In genomic region chr5:174083041-174083827, GRCh38 we compare ENCODE assay signal across 29 cellular contexts. TPM values are rescaled to one million over a fixed set of nuclear protein-coding genes. Genes with fewer than 3 reads are reported as not detected.
DNase-seq lines count a peak whose midpoint lies in the region; TF ChIP-seq lines count a peak whose summit lies in the region.
"Had no signal": no experiment of that assay in that cellular context is flagged by ENCODE, and none has a peak within 500 bp of the region (broad histone marks: within the 10 kb centered on the region; RNA-seq: fewer than 3 reads in every experiment).

No MANE protein-coding gene starts in this region.

- H3K4me1 ChIP-seq in breast epithelium = no peaks in the 10 kb centered on the region
- H3K4me1 ChIP-seq: ascending aorta, Caco-2, right lobe of liver, upper lobe of right lung had no signal

- DNase-seq in MCF 10A (ENCODE audit: unreplicated experiment) (peak; percentile 54), breast epithelium (ENCODE audit: low spot score in 2 of 2) (no peak), NCI-H510A treated with DMSO at 0.1 percent for 48 hours (lab: John Stamatoyannopoulos, UW) (peak; percentile 18), cerebellum (ENCODE audit: low spot score) (peak; percentile 35), retina (peak; percentile 50), COLO829 (ENCODE audit: low spot score) (no peak), CD1c-positive myeloid dendritic cell (ENCODE audit: extremely low spot score) (no peak), DMS114 treated with DMSO at 0.1 percent for 48 hours (lab: John Stamatoyannopoulos, UW; ENCODE audit: unreplicated experiment) (no peak)
- DNase-seq: activated CD4-positive, alpha-beta T cell treated with anti-CD3 and anti-CD28 coated beads for 36 hours; activated T-cell treated with anti-CD3 and anti-CD28 coated beads for 4 hours; Caco-2; central memory CD4-positive, alpha-beta T cell; KBM-7; NCI-H1105 treated with DMSO at 0.1 percent for 48 hours; NCI-H2081 treated with DMSO at 0.1 percent for 48 hours; NCI-H526 treated with DMSO at 0.1 percent for 48 hours; right lobe of liver; stimulated activated CD4-positive, alpha-beta T cell treated with anti-CD3 and anti-CD28 coated beads, Interleukin-2, amount 100 ng/mL, for 48 hours; upper lobe of right lung had no signal

- BruUV-seq in MCF 10A (replicated peaks; lab: Mats Ljungman, UMichigan) = no TSS peak

- H3K27me3 ChIP-seq in breast epithelium = no peaks in the 10 kb centered on the region
- H3K27me3 ChIP-seq: ascending aorta, right lobe of liver, suprapubic skin, upper lobe of right lung had no signal

- no peaks in the 10 kb centered on the region for H3K9me3 ChIP-seq in breast epithelium
- H3K9me3 ChIP-seq: ascending aorta, Caco-2, MG63, right lobe of liver, suprapubic skin, upper lobe of right lung had no signal

- H3K4me1 Mint-ChIP-seq in MCF 10A (ENCODE audit: insufficient read depth, unreplicated experiment) = peaks cover 22% of the 10 kb centered on the region
- H3K4me1 Mint-ChIP-seq: activated CD4-positive, alpha-beta T cell treated with anti-CD3 and anti-CD28 coated beads for 36 hours had no signal

- TF ChIP-seq POLR2A in breast epithelium (IDR thresholded peaks at IDR 0.05) = no peak

- no peaks in the 10 kb centered on the region for H3K9me3 Mint-ChIP-seq in MCF 10A (ENCODE audit: unreplicated experiment)
- H3K9me3 Mint-ChIP-seq: natural killer cell treated with Interleukin-12 subunit alpha and Interleukin-12 subunit beta and Interleukin-15 and Interleukin-18, amount 100 ng/mL, for 72 hours; T-helper 2 cell treated with Interferon-gamma antibody and Interleukin-4, amounts not matched to agents 5 μg/mL and 100 μg/mL, for 36 hours had no signal

- CTCF ChIA-PET in MCF 10A (lab: Yijun Ruan, JAX) = interaction anchor here (0.9 to 1.4 kb wide), 3 partner anchors 10 to 229 kb away, joined by 3 to 5 read pairs (median 4); partner anchors contain the start of gene NSG2

- TF ChIP-seq CTCF in MCF 10A (IDR thresholded peaks at IDR 0.05; ENCODE audit: unreplicated experiment) (no peak), breast epithelium (IDR thresholded peaks at IDR 0.05) (no peak)

- intact Hi-C loops in MCF 10A (cut with micrococcal nuclease) (loop anchor here (2.0 kb wide), 1 partner anchor 76 kb away; no protein-coding TSS in a partner anchor), breast epithelium (cut with DNase I; ENCODE audit: low total_unique reads) (no loop called here)

- H3K4me3 Mint-ChIP-seq in MCF 10A (ENCODE audit: unreplicated experiment) = no peak overlapping the region
- H3K4me3 Mint-ChIP-seq: activated CD4-positive, alpha-beta T cell treated with anti-CD3 and anti-CD28 coated beads for 36 hours; activated naive CD8-positive, alpha-beta T cell; natural killer cell treated with Interleukin-12 subunit alpha and Interleukin-12 subunit beta and Interleukin-15 and Interleukin-18, amount 100 ng/mL, for 72 hours; T-helper 2 cell treated with Interferon-gamma antibody and Interleukin-4, amounts not matched to agents 5 μg/mL and 100 μg/mL, for 36 hours had no signal

- H3K27me3 Mint-ChIP-seq in MCF 10A (ENCODE audit: insufficient read depth, unreplicated experiment) = no peaks in the 10 kb centered on the region

- H3K27ac Mint-ChIP-seq in MCF 10A (ENCODE audit: low read depth, unreplicated experiment) = no peak overlapping the region
- H3K27ac Mint-ChIP-seq: activated CD4-positive, alpha-beta T cell treated with anti-CD3 and anti-CD28 coated beads for 36 hours; activated naive CD8-positive, alpha-beta T cell; natural killer cell treated with Interleukin-12 subunit alpha and Interleukin-12 subunit beta and Interleukin-15 and Interleukin-18, amount 100 ng/mL, for 72 hours; T-helper 2 cell treated with Interferon-gamma antibody and Interleukin-4, amounts not matched to agents 5 μg/mL and 100 μg/mL, for 36 hours had no signal

- H3K36me3 ChIP-seq in breast epithelium = no peaks in the 10 kb centered on the region
- H3K36me3 ChIP-seq: ascending aorta, MG63, right lobe of liver, suprapubic skin, upper lobe of right lung had no signal

- no peak overlapping the region for H3K27ac ChIP-seq in breast epithelium
- H3K27ac ChIP-seq: ascending aorta, right lobe of liver, suprapubic skin, upper lobe of right lung had no signal

- POLR2A ChIA-PET in MCF 10A (lab: Yijun Ruan, JAX) = interaction anchor here (1.3 kb wide), 1 partner anchor 37 kb away, joined by 3 read pairs; no protein-coding TSS in a partner anchor

- no peak overlapping the region for H3K4me3 ChIP-seq in breast epithelium
- H3K4me3 ChIP-seq: ascending aorta, GM12878, MG63, right lobe of liver, suprapubic skin, upper lobe of right lung had no signal

- H3K36me3 Mint-ChIP-seq in MCF 10A (ENCODE audit: insufficient read depth, unreplicated experiment) = no peaks in the 10 kb centered on the region
- H3K36me3 Mint-ChIP-seq: activated naive CD8-positive, alpha-beta T cell; natural killer cell treated with Interleukin-12 subunit alpha and Interleukin-12 subunit beta and Interleukin-15 and Interleukin-18, amount 100 ng/mL, for 72 hours had no signal

RNA-seq across cellular contexts. Expression of gene NSG2, which starts 37.7 kb away (rescaled TPM):
- not detected in 2 replicates for total RNA-seq in MCF 10A (2022)
- total RNA-seq in breast epithelium = not detected
- 349 TPM for total RNA-seq in cerebellum
- total RNA-seq: activated CD4-positive, alpha-beta T cell treated with anti-CD3 and anti-CD28 coated beads for 36 hours; ascending aorta; Caco-2; dermis microvascular lymphatic vessel endothelial cell; glomerular endothelial cell; GM12878; natural killer cell treated with Interleukin-12 subunit alpha and Interleukin-12 subunit beta and Interleukin-15 and Interleukin-18, amount 100 ng/mL, for 72 hours; osteocyte; suprapubic skin; upper lobe of right lung had no signal

Comparison
In these comparisons a context has a peak if more than half of its experiments do, and no peak if none do; other contexts are left out.
1. DNase-seq: peak in MCF 10A (single experiment), NCI-H510A treated with DMSO at 0.1 percent for 48 hours (single experiment), cerebellum (single experiment) and retina (single experiment); none in breast epithelium (0 of 2), COLO829 (single experiment), CD1c-positive myeloid dendritic cell (single experiment) and DMS114 treated with DMSO at 0.1 percent for 48 hours (single experiment).
2. RNA of gene NSG2, which starts 37.7 kb away (total RNA-seq): 349 TPM in cerebellum (single experiment); not detected in MCF 10A and not detected in breast epithelium; every median in the first group is over 100 times any median in the second.